ENCODE assay signal across 26 cellular contexts in genomic region chr4:152118108-152118507, GRCh38.
DNase-seq lines count a peak whose midpoint lies in the region; TF ChIP-seq lines count a peak whose summit lies in the region.
"Had no signal": no experiment of that assay in that cellular context is flagged by ENCODE, and none has a peak within 500 bp of the region (broad histone marks: within the 10 kb centered on the region; RNA-seq: fewer than 3 reads in every experiment).

No MANE protein-coding gene starts in this region.

- H3K27me3 ChIP-seq in breast epithelium (no peaks in the 10 kb centered on the region), suprapubic skin (no peaks in the 10 kb centered on the region)
- H3K27me3 ChIP-seq: foreskin keratinocyte, upper lobe of right lung had no signal

- H3K27ac ChIP-seq in breast epithelium (no peak overlapping the region), suprapubic skin (no peak overlapping the region)
- H3K27ac ChIP-seq: foreskin keratinocyte, left ventricle myocardium inferior, skin epidermis, upper lobe of right lung had no signal

- peak; percentile 21 for DNase-seq in NCI-H82 (lab: John Stamatoyannopoulos, UW)
- DNase-seq in NCI-H82 treated with DMSO at 0.1 percent for 48 hours (lab: John Stamatoyannopoulos, UW; ENCODE audit: unreplicated experiment): no peak
- DNase-seq in NCI-H1694 (lab: John Stamatoyannopoulos, UW): peak; percentile 16
- DNase-seq in cerebellum (ENCODE audit: low spot score): peak; percentile 32
- DNase-seq in breast epithelium (ENCODE audit: low spot score in 2 of 2): no peak
- DNase-seq in hippocampal formation (lab: John Stamatoyannopoulos, UW): no peak
- DNase-seq in suprapubic skin (ENCODE audit: low spot score in 2 of 2): no peak
- no peak for DNase-seq in dermis blood vessel endothelial cell
- DNase-seq: activated CD8-positive, alpha-beta T cell treated with anti-CD3 and anti-CD28 coated beads, Interleukin-2, amount 10 ng/mL, durations not matched to agents 7 days and 5 days; activated gamma-delta T cell treated with Interleukin-2 at 50 U/mL for 16 hours; activated naive CD8-positive, alpha-beta T cell treated with anti-CD3 and anti-CD28 coated beads, Interleukin-2, amount 50 U/mL, for 24 hours; activated T-cell treated with anti-CD3 and anti-CD28 coated beads, Interleukin-2, amount 50 U/mL, for 1 hour; effector CD8-positive, alpha-beta T cell; erythroblast; foreskin keratinocyte; GDM1; HFFc6; KBM-7; left ventricle myocardium inferior; MM.1S; NCI-H187; NCI-H446 treated with DMSO at 0.1 percent for 48 hours; stimulated activated CD4-positive, alpha-beta T cell treated with anti-CD3 and anti-CD28 coated beads, Interleukin-1b, Interleukin-23, amount 100 ng/mL, for 48 hours; T-helper 1 cell; upper lobe of right lung had no signal

- H3K4me1 ChIP-seq in breast epithelium (no peaks in the 10 kb centered on the region), suprapubic skin (peaks cover 5% of the 10 kb centered on the region)
- H3K4me1 ChIP-seq: foreskin keratinocyte had no signal

- H3K36me3 ChIP-seq in breast epithelium (no peaks in the 10 kb centered on the region), suprapubic skin (no peaks in the 10 kb centered on the region)
- H3K36me3 ChIP-seq: left ventricle myocardium inferior, upper lobe of right lung had no signal

- TF ChIP-seq EP300 in suprapubic skin (IDR thresholded peaks at IDR 0.05): no peak

- intact Hi-C loops in breast epithelium (cut with DNase I; ENCODE audit: low total_unique reads): no loop called here

- no peak for TF ChIP-seq CTCF in breast epithelium (IDR thresholded peaks at IDR 0.05)
- no peak for TF ChIP-seq CTCF in suprapubic skin (IDR thresholded peaks at IDR 0.05)

- H3K4me3 ChIP-seq in breast epithelium: no peak overlapping the region
- H3K4me3 ChIP-seq in suprapubic skin: no peak overlapping the region
- H3K4me3 ChIP-seq: left ventricle myocardium inferior, skin epidermis, upper lobe of right lung had no signal

- TF ChIP-seq POLR2A in breast epithelium (IDR thresholded peaks at IDR 0.05): no peak
- TF ChIP-seq POLR2A in suprapubic skin (IDR thresholded peaks at IDR 0.05): no peak

- WGBS in suprapubic skin: 77% methylated on average over 7 of the region's 7 CpGs

- H3K9me3 ChIP-seq in breast epithelium (no peaks in the 10 kb centered on the region), suprapubic skin (no peaks in the 10 kb centered on the region)

Comparison
In these comparisons a context has a peak if more than half of its experiments do, and no peak if none do; other contexts are left out.
1. DNase-seq: peak in NCI-H82 (single experiment), NCI-H1694 (single experiment) and cerebellum (single experiment); none in NCI-H82 treated with DMSO at 0.1 percent for 48 hours (single experiment), breast epithelium (0 of 2), hippocampal formation (0 of 2), suprapubic skin (0 of 2) and dermis blood vessel endothelial cell (single experiment).